16 cellular contexts compared by ENCODE assay signal in genomic region chr4:84939111-84939510, GRCh38. TPM values are rescaled to one million over a fixed set of nuclear protein-coding genes. Genes with fewer than 3 reads are reported as not detected.
DNase-seq lines count a peak whose midpoint lies in the region; ATAC-seq lines count a peak whose summit lies in the region.
"Had no signal": no experiment of that assay in that cellular context is flagged by ENCODE, and none has a peak within 500 bp of the region (broad histone marks: within the 10 kb centered on the region; RNA-seq: fewer than 3 reads in every experiment).

No MANE protein-coding gene starts in this region.

- DNase-seq in left ventricle myocardium superior, result no peak
- no peak for DNase-seq in cardiac septum (ENCODE audit: low spot score)
- peak; percentile 44 for DNase-seq in cerebellum (ENCODE audit: low spot score)
- peak; percentile 14 for DNase-seq in myocyte (ENCODE audit: low read depth)
- no peak for DNase-seq in OCI-M2 (lab: John Stamatoyannopoulos, UW; ENCODE audit: unreplicated experiment)
- DNase-seq in DMS53 treated with DMSO at 0.1 percent for 48 hours (lab: John Stamatoyannopoulos, UW; ENCODE audit: unreplicated experiment), result no peak
- no peak for DNase-seq in NCI-H1105 treated with DMSO at 0.1 percent for 48 hours (lab: John Stamatoyannopoulos, UW)
- DNase-seq in posterior vena cava (ENCODE audit: low spot score), result no peak
- DNase-seq: activated CD4-positive, alpha-beta T cell treated with anti-CD3 and anti-CD28 coated beads, Interleukin-2, amount 10 ng/mL, durations not matched to agents 7 days and 5 days; CD4-positive, CD25-positive, alpha-beta regulatory T cell; DMS79 treated with DMSO at 0.1 percent for 48 hours; NCI-H1417 treated with DMSO at 0.1 percent for 48 hours; NCI-H774; Peyer's patch; stimulated activated CD4-positive, alpha-beta T cell treated with anti-CD3 and anti-CD28 coated beads, Interleukin-12 subunit alpha, Interleukin-12 subunit beta, amount 100 ng/mL, for 4 hours had no signal

- ATAC-seq in left ventricle myocardium superior, result peak; percentile 20
- ATAC-seq: left lobe of liver had no signal

- intact Hi-C loops in left ventricle myocardium superior (cut with micrococcal nuclease), result no loop called here
- intact Hi-C loops in cardiac septum (cut with DNase I), result no loop called here
- intact Hi-C loops in posterior vena cava (cut with DNase I), result no loop called here

RNA-seq across cellular contexts. Expression of gene WDFY3, which starts 27.4 kb away (rescaled TPM):
- total RNA-seq in left ventricle myocardium superior, result 43.8 TPM
- total RNA-seq in cardiac septum, result 60.9 TPM
- 254 TPM for total RNA-seq in cerebellum
- total RNA-seq in myocyte, result 46.3 and 69.6 TPM in 2 replicates
- polyA plus RNA-seq in myocyte (2012), result 25.0 TPM
- 100 to 1,000 TPM in 1 of 2 donors, 10 to 100 TPM in 1; 77.2 to 105 TPM for total RNA-seq in posterior vena cava
- polyA plus RNA-seq: CD4-positive, CD25-positive, alpha-beta regulatory T cell had no signal

Comparison
In these comparisons a context has a peak if more than half of its experiments do, and no peak if none do; other contexts are left out.
1. DNase-seq: peak in cerebellum (single experiment) and myocyte (single experiment); none in left ventricle myocardium superior (single experiment), cardiac septum (single experiment), OCI-M2 (single experiment), DMS53 treated with DMSO at 0.1 percent for 48 hours (single experiment), NCI-H1105 treated with DMSO at 0.1 percent for 48 hours (single experiment) and posterior vena cava (single experiment).